1 cellular context compared by ENCODE assay signal in the genomic region with DNA sequence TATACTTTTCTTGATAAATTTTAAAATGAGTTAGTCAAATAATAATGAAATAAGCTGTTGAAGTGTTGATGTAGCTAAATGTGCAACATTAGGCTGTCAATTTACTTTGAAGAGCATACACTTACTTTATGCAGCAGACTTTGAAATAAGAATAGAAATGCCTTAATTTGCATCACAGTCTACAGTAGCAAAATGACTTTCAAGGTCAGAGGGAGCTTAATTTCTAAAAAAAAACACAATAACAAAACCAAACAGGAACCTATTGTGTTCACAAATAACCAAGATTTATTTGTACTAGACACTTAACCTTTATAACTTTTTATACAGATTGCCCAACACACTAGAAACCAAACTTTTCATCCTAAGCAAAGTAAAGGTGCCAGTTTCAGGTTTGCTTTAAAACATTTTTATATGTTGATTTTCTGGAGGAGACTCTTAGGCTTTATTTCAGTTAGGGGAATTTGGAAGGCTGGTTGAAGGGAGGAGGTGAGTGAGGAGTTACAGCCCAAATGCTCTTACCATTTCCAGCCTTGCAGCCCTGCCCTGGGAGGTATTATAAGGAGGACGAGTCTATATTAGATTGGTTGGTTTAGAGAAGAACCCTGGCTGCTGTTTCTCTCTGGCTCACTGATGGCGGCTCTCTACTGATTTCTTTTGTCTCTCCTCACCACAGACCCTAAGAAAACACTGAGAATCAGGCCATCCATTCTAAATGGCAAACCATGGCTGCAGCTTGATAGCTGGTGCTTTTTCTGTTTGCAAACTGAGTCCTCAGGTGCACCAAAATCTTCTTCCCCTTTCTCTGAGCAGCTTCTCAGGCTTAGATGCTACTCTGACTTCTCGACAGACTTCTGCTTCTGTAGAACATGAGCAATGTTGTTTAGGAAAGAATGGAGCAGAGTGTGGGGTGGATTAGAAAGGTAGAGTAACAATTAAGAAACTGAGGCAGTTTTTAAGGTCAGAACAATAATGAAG.
TF ChIP-seq lines count a peak whose summit lies in the region.

No MANE protein-coding gene starts in this region.

TF ChIP-seq in H1, 55 proteins besides CTCF, POLR2A, EP300 and RAD21 (continued from another document):
- no peak for TF ChIP-seq MAFK (IDR thresholded peaks at IDR 0.05; ENCODE audit: low read depth, low read length)
